Comparison of ENCODE assay signal across 2 cellular contexts in genomic region chr2:28978001-28978400, GRCh38. TPM values are rescaled to one million over a fixed set of nuclear protein-coding genes. Genes with fewer than 3 reads are reported as not detected.
"Had no signal": no experiment of that assay in that cellular context is flagged by ENCODE, and none has a peak within 500 bp of the region (broad histone marks: within the 10 kb centered on the region; RNA-seq: fewer than 3 reads in every experiment).

No MANE protein-coding gene starts in this region.

RNA-seq across cellular contexts. Expression of gene TOGARAM2, which starts 3.1 kb away (rescaled TPM):
- total RNA-seq: K562, M059J had no signal
